Comparison of ENCODE assay signal across 9 cellular contexts in the genomic region with DNA sequence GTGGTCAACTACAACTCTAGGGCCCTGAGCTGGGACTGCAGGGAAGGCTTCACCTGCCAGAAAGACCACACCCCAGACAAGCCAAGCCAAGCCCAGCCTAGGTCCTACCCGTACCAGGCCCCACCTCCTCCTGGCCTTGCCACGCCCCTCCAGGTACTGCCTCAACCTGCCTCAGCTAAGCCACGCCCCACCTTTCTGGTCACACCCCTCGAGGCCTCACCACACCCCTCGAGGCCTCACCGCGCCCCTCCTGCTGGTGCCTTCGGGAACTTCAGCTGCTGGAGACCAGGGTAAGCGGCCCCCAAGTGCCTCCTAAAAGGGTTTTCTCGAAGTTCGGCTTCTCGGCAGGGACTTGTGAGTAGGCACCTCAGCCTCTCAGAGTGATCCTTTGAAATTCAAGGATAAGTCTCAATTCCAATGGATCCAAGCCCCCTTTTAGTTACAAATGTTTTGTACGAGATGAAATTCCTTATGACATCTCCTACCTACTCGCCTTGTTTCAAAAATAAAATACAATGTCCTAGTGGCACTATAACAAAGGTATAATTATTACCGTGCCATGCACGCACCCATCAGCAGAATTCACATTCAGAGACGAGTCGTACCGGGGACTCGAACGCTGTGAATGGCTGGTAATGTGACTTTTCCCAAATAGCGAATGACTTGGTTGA.
A peak's percentile ranks its signal among the peaks of the same experiment; 100 is the strongest.
DNase-seq lines count a peak whose midpoint lies in the region; ATAC-seq and TF ChIP-seq lines count a peak whose summit lies in the region.
"Had no signal": no experiment of that assay in that cellular context is flagged by ENCODE, and none has a peak within 500 bp of the region (broad histone marks: within the 10 kb centered on the region; RNA-seq: fewer than 3 reads in every experiment).

No MANE protein-coding gene starts in this region.

- no peak overlapping the region for H3K9ac ChIP-seq in PC-3 (ENCODE audit: low read length)

- peak; percentile 66 for ATAC-seq in GM21786 (IDR thresholded peaks at IDR 0.05; ENCODE audit: unreplicated experiment)
- peak; percentile 51 for ATAC-seq in PC-3
- ATAC-seq in GM18520 (IDR thresholded peaks at IDR 0.05; ENCODE audit: unreplicated experiment): no peak

- no peaks in the 10 kb centered on the region for H4K20me1 ChIP-seq in PC-3 (ENCODE audit: low read length)

- H3K27ac ChIP-seq in PC-3 (ENCODE audit: low read length): no peak overlapping the region
- H3K27ac ChIP-seq in coronary artery: no peak overlapping the region

- no TSS peak for BruUV-seq in PC-3 (replicated peaks; lab: Mats Ljungman, UMichigan)

- POLR2A ChIA-PET in PC-3 (lab: Charles Lee; ENCODE audit: unreplicated experiment): no interaction called here

- intact Hi-C loops in PC-3 (cut with micrococcal nuclease): no loop called here

- CTCF ChIA-PET in PC-3 (lab: Charles Lee): no interaction called here

- no peak overlapping the region for H3K4me2 ChIP-seq in PC-3 (ENCODE audit: low read length)

- H3K4me3 ChIP-seq in PC-3 (ENCODE audit: low read length) (no peak overlapping the region), fibroblast of villous mesenchyme (ENCODE audit: low read depth, low read length) (no peak overlapping the region), coronary artery (no peak overlapping the region)

- H2AFZ ChIP-seq in PC-3 (ENCODE audit: low read length): no peak overlapping the region

- H3K79me2 ChIP-seq in PC-3 (ENCODE audit: low read length): no peaks in the 10 kb centered on the region

- H3K9me2 ChIP-seq in PC-3 (replicated peaks; ENCODE audit: low read length): no peaks in the 10 kb centered on the region

- H3K4me1 ChIP-seq in PC-3 (ENCODE audit: insufficient read depth, low read length): peaks cover 14% of the 10 kb centered on the region

- H3K36me3 ChIP-seq in PC-3 (ENCODE audit: low read depth, low read length): no peaks in the 10 kb centered on the region

- TF ChIP-seq CTCF in PC-3 (conservative IDR thresholded peaks at IDR 0.05; ENCODE audit: low read depth, low read length) (peak; percentile 55; the same call in 1 of the 2 replicates), fibroblast of villous mesenchyme (IDR thresholded peaks at IDR 0.05; ENCODE audit: insufficient read depth, low read depth, low read length) (peak; percentile 36), coronary artery (IDR thresholded peaks at IDR 0.05) (no peak)

- H3F3A ChIP-seq in PC-3 (ENCODE audit: low read length, unreplicated experiment): no peaks in the 10 kb centered on the region

- peak; percentile 97 for DNase-seq in ELF-1 (ENCODE audit: low read depth, low spot score)
- peak; percentile 74 for DNase-seq in PC-3
- no peak for DNase-seq in fibroblast of villous mesenchyme (ENCODE audit: low read depth)
- DNase-seq in stimulated activated CD8-positive, alpha-beta memory T cell treated with anti-CD3 and anti-CD28 coated beads, Interleukin-4, amount 100 ng/mL, for 48 hours: peak; percentile 55
- DNase-seq in coronary artery (ENCODE audit: low spot score): no peak
- no peak for DNase-seq in activated gamma-delta T cell treated with Interleukin-2 at 50 U/mL for 16 hours
- DNase-seq: IMR-90 had no signal

- no peaks in the 10 kb centered on the region for H3K9me3 ChIP-seq in PC-3 (ENCODE audit: low read length)

- H3K27me3 ChIP-seq in PC-3 (ENCODE audit: low read length): no peaks in the 10 kb centered on the region

Comparison
In these comparisons a context has a peak if more than half of its experiments do, and no peak if none do; other contexts are left out.
1. DNase-seq: peak in ELF-1 (single experiment), PC-3 (single experiment) and stimulated activated CD8-positive, alpha-beta memory T cell treated with anti-CD3 and anti-CD28 coated beads, Interleukin-4, amount 100 ng/mL, for 48 hours (single experiment); none in fibroblast of villous mesenchyme (single experiment), coronary artery (single experiment) and activated gamma-delta T cell treated with Interleukin-2 at 50 U/mL for 16 hours (single experiment).